In the genomic region with DNA sequence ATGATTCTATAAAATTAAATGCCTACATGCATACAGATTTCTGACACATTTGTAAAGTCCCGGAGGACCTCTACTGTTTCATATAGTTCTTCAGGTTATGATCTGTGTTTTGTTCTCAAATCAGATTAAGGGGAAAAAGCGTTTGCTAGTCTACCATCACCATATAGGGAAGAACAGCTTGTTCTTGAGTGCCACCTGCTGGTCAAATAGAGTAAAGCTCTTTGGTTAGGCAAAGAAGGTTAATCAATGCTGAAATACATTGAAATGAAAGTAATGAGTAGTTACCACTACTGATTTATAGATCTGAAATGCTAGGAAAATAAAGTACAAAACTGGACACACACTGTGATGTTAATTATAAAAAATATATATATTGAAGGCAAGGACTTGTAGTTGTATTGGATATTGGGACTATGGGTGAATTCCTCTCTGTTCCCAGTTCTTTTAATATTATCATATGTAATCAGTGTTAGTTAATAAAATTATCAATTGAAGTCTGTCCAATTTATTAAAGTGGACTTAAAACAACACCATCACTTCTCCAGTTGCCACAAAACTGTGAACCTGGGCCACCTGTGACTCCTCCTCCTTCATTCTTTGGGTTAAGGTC, we compare ENCODE assay signal across 8 cellular contexts.
DNase-seq lines count a peak whose midpoint lies in the region; ATAC-seq lines count a peak whose summit lies in the region.

No MANE protein-coding gene starts in this region.

- no peaks in the 10 kb centered on the region for H3K27me3 Mint-ChIP-seq in stimulated activated naive B cell treated with anti-CD40 and anti-IgM and Interleukin-4, amounts not matched to agents 10 μg/mL and 1 μg/mL and 100 μg/mL, for 72 hours

- no peak overlapping the region for H3K27ac Mint-ChIP-seq in stimulated activated naive B cell treated with anti-CD40 and anti-IgM and Interleukin-4, amounts not matched to agents 10 μg/mL and 1 μg/mL and 100 μg/mL, for 72 hours

- no peaks in the 10 kb centered on the region for H3K9me3 Mint-ChIP-seq in stimulated activated naive B cell treated with anti-CD40 and anti-IgM and Interleukin-4, amounts not matched to agents 10 μg/mL and 1 μg/mL and 100 μg/mL, for 72 hours

- in situ Hi-C loops in T47D (cut with HindIII; ENCODE audit: low pct_unique_long_range_greater_than_20kb, low sequenced_read_pairs) = no loop called here

- DNase-seq in activated CD8-positive, alpha-beta memory T cell treated with anti-CD3 and anti-CD28 coated beads, Interleukin-2, amount 50 U/mL, for 4 hours = peak; percentile 18
- no peak for DNase-seq in activated CD8-positive, alpha-beta memory T cell treated with anti-CD3 and anti-CD28 coated beads for 24 hours
- DNase-seq in KG1 (lab: John Stamatoyannopoulos, UW) = peak; percentile 41
- peak; percentile 60 for DNase-seq in RPMI7951 (ENCODE audit: low read depth)
- peak; percentile 73 to 85 for DNase-seq in T47D (ENCODE audit: low read depth in 1 of 2, low spot score in 1 of 2)
- DNase-seq in kidney tubule cell (ENCODE audit: low spot score) = peak; percentile 72
- DNase-seq in stimulated activated naive B cell treated with anti-CD40 and anti-IgM and Interleukin-4, amounts not matched to agents 10 μg/mL and 1 μg/mL and 100 μg/mL, for 72 hours = peak; percentile 42

- H3K36me3 Mint-ChIP-seq in stimulated activated naive B cell treated with anti-CD40 and anti-IgM and Interleukin-4, amounts not matched to agents 10 μg/mL and 1 μg/mL and 100 μg/mL, for 72 hours = no peaks in the 10 kb centered on the region

- H3K4me1 Mint-ChIP-seq in stimulated activated naive B cell treated with anti-CD40 and anti-IgM and Interleukin-4, amounts not matched to agents 10 μg/mL and 1 μg/mL and 100 μg/mL, for 72 hours = peaks cover 2 to 5% of the 10 kb centered on the region in 2 donors

- peak; percentile 61 for ATAC-seq in GM21576 (IDR thresholded peaks at IDR 0.05; ENCODE audit: unreplicated experiment)
- ATAC-seq in stimulated activated naive B cell treated with anti-CD40 and anti-IgM and Interleukin-4, amounts not matched to agents 10 μg/mL and 1 μg/mL and 100 μg/mL, for 72 hours (replicated peaks) = peak; percentile 88

- H3K4me3 Mint-ChIP-seq in stimulated activated naive B cell treated with anti-CD40 and anti-IgM and Interleukin-4, amounts not matched to agents 10 μg/mL and 1 μg/mL and 100 μg/mL, for 72 hours = no peak overlapping the region
